10 cellular contexts compared by ENCODE assay signal in the genomic region with DNA sequence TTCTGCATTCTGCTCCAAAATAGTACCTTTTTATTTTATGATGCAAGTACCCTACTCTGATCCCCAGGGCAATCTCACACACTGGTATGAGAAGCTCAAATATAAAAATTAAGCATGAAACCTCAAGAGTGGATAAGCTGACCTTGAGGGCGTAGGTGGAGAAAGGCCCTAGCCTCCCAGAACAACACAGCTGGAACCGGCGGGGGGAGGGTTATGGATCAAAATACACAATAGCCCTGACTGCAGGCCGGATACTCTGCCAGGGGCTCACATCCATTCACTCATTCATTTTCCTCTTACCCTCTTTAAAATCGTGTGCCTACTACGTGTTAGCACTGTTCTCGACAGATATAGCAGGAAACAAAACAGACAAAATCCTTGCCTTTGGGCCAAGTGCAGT. TPM values are rescaled to one million over a fixed set of nuclear protein-coding genes. Genes with fewer than 3 reads are reported as not detected.
DNase-seq lines count a peak whose midpoint lies in the region; ATAC-seq and TF ChIP-seq lines count a peak whose summit lies in the region.
"Had no signal": no experiment of that assay in that cellular context is flagged by ENCODE, and none has a peak within 500 bp of the region (broad histone marks: within the 10 kb centered on the region; RNA-seq: fewer than 3 reads in every experiment).

No MANE protein-coding gene starts in this region.

- H3K36me3 Mint-ChIP-seq in activated T-helper 1 cell treated with anti-CD3 and anti-CD28 coated beads, Interleukin-12 subunit alpha, Interleukin-12 subunit beta, Interleukin-2, Interleukin-4 antibody, amounts not matched to agents 30 ng/mL and 10 ng/mL and 1 ng/mL, durations not matched to agents 14 hours and 24 hours and 36 hours (ENCODE audit: low read depth): peaks cover 19% of the 10 kb centered on the region

- H3K4me3 ChIP-seq in HCT116 (replicated peaks in 1 of 2; ENCODE audit: low read depth in 1 of 2, low read length in 2 of 2) (no peak overlapping the region), left ventricle myocardium inferior (no peak overlapping the region), spleen (no peak overlapping the region), lower leg skin (ENCODE audit: low read depth, poor library complexity, severe bottlenecking) (no peak overlapping the region)

- H3K4me2 ChIP-seq in HCT116 (ENCODE audit: low read length): peak overlapping the region; percentile 83

- TF ChIP-seq CTCF in HCT116 (IDR thresholded peaks at IDR 0.05 in 2 of 3, conservative IDR thresholded peaks at IDR 0.05 in 1 of 3; ENCODE audit: borderline replicate concordance in 1 of 3, insufficient read depth in 1 of 3, low read depth in 2 of 3, low read length in 2 of 3) (no peak), left ventricle myocardium inferior (IDR thresholded peaks at IDR 0.05; ENCODE audit: borderline replicate concordance) (no peak), spleen (IDR thresholded peaks at IDR 0.05 in 8 of 11, conservative IDR thresholded peaks at IDR 0.05 in 3 of 11) (no peak), lower leg skin (IDR thresholded peaks at IDR 0.05) (no peak)

- intact Hi-C loops in HCT116 (cut with micrococcal nuclease): no loop called here
- intact Hi-C loops in activated T-helper 1 cell treated with anti-CD3 and anti-CD28 coated beads, Interleukin-12 subunit alpha, Interleukin-12 subunit beta, Interleukin-2, Interleukin-4 antibody, amounts not matched to agents 30 ng/mL and 10 ng/mL and 1 ng/mL, durations not matched to agents 14 hours and 24 hours and 36 hours (cut with micrococcal nuclease): loop anchor here (10.0 kb wide), 1 partner anchor 452 kb away; no protein-coding TSS in a partner anchor
- intact Hi-C loops in left ventricle myocardium inferior (cut with micrococcal nuclease): no loop called here
- intact Hi-C loops in spleen (cut with DNase I; ENCODE audit: low total_unique reads): no loop called here
- intact Hi-C loops in lower leg skin (cut with DNase I; ENCODE audit: low total_unique reads): no loop called here

- H3K4me1 ChIP-seq in HCT116 (ENCODE audit: control insufficient read depth in 1 of 2, insufficient read depth in 2 of 2, low read length in 2 of 2) (peaks cover 64 to 89% of the 10 kb centered on the region in 2 experiments), left ventricle myocardium inferior (peaks cover 97% of the 10 kb centered on the region), spleen (peaks cover 37 to 93% (median 74%) of the 10 kb centered on the region in 6 donors)

- H3K27me3 ChIP-seq in HCT116 (ENCODE audit: insufficient read depth, low read length) (no peaks in the 10 kb centered on the region), left ventricle myocardium inferior (ENCODE audit: low read depth) (no peaks in the 10 kb centered on the region), spleen (replicated peaks in 1 of 7) (no peaks in the 10 kb centered on the region)

- CTCF ChIA-PET in HCT116 (lab: Charles Lee): interaction anchor here (1.3 to 4.8 kb wide), 4 partner anchors 11 to 68 kb away, joined by 6 to 46 read pairs (median 22); no protein-coding TSS in a partner anchor

- TF ChIP-seq POLR2A in HCT116 (IDR thresholded peaks at IDR 0.05; ENCODE audit: borderline replicate concordance, extremely low read depth, insufficient read depth, insufficient read length): no peak
- no peak for TF ChIP-seq POLR2A in spleen (IDR thresholded peaks at IDR 0.05)
- TF ChIP-seq POLR2A in lower leg skin (IDR thresholded peaks at IDR 0.05): no peak

- TF ChIP-seq RAD21 in HCT116 (IDR thresholded peaks at IDR 0.05; ENCODE audit: low read depth): no peak

- H3K79me2 ChIP-seq in HCT116 (ENCODE audit: insufficient read depth, low read length): peaks cover 68% of the 10 kb centered on the region

- 51 to 71% (median 69%) methylated on average over 7 of the region's 7 CpGs for WGBS in spleen, 5 donors
- 24 to 38% methylated on average over 7 of the region's 7 CpGs for WGBS in lower leg skin, 2 donors

- peak overlapping the region; percentile 65 for H3K27ac Mint-ChIP-seq in activated T-helper 1 cell treated with anti-CD3 and anti-CD28 coated beads, Interleukin-12 subunit alpha, Interleukin-12 subunit beta, Interleukin-2, Interleukin-4 antibody, amounts not matched to agents 30 ng/mL and 10 ng/mL and 1 ng/mL, durations not matched to agents 14 hours and 24 hours and 36 hours

- H3K9me3 Mint-ChIP-seq in activated T-helper 1 cell treated with anti-CD3 and anti-CD28 coated beads, Interleukin-12 subunit alpha, Interleukin-12 subunit beta, Interleukin-2, Interleukin-4 antibody, amounts not matched to agents 30 ng/mL and 10 ng/mL and 1 ng/mL, durations not matched to agents 14 hours and 24 hours and 36 hours: no peaks in the 10 kb centered on the region

- H3K27ac ChIP-seq in HCT116 (ENCODE audit: low read depth, low read length) (peak overlapping the region; percentile 84), left ventricle myocardium inferior (replicated peaks) (peak overlapping the region; percentile 89), spleen (peak overlapping the region in 7 of 8 donors; percentile 9 to 95 (median 85))

- H3K9me3 ChIP-seq in HCT116 (ENCODE audit: control insufficient read depth in 1 of 2, insufficient read depth in 1 of 2, low read depth in 1 of 2, low read length in 2 of 2) (no peaks in the 10 kb centered on the region), left ventricle myocardium inferior (replicated peaks) (no peaks in the 10 kb centered on the region), spleen (no peaks in the 10 kb centered on the region)

- DNase-seq in HCT116 (ENCODE audit: low read depth, low spot score) (no peak), left ventricle myocardium inferior (no peak), spleen (no peak), lower leg skin (ENCODE audit: low spot score in 2 of 2) (no peak), Ammon's horn (ENCODE audit: low spot score) (no peak), D341Med (ENCODE audit: low spot score) (no peak)
- no peak for DNase-seq in activated T-helper 1 cell treated with anti-CD3 and anti-CD28 coated beads, Interleukin-12 subunit alpha, Interleukin-12 subunit beta, Interleukin-2, Interleukin-4 antibody, amounts not matched to agents 30 ng/mL and 10 ng/mL and 1 ng/mL, durations not matched to agents 14 hours and 24 hours and 36 hours (ENCODE audit: low spot score)
- DNase-seq: NCI-H1694, small intestine had no signal

- POLR2A ChIA-PET in HCT116 (lab: Charles Lee): no interaction called here

- H3K4me1 Mint-ChIP-seq in activated T-helper 1 cell treated with anti-CD3 and anti-CD28 coated beads, Interleukin-12 subunit alpha, Interleukin-12 subunit beta, Interleukin-2, Interleukin-4 antibody, amounts not matched to agents 30 ng/mL and 10 ng/mL and 1 ng/mL, durations not matched to agents 14 hours and 24 hours and 36 hours (ENCODE audit: low read depth): peaks cover 57% of the 10 kb centered on the region

- H3K9me2 ChIP-seq in HCT116 (ENCODE audit: insufficient read depth): no peaks in the 10 kb centered on the region

- H3K9ac ChIP-seq in HCT116 (ENCODE audit: low read length): peak overlapping the region; percentile 36

- no peaks in the 10 kb centered on the region for H3K36me3 ChIP-seq in HCT116 (ENCODE audit: control insufficient read depth in 1 of 2, insufficient read depth in 2 of 2, low read length in 2 of 2)
- no peaks in the 10 kb centered on the region for H3K36me3 ChIP-seq in left ventricle myocardium inferior
- peaks cover 0 to 10% (median 0%) of the 10 kb centered on the region in 6 donors for H3K36me3 ChIP-seq in spleen

- H2AFZ ChIP-seq in HCT116 (ENCODE audit: low read depth, low read length, poor library complexity, severe bottlenecking): no peak overlapping the region

- RAD21 ChIA-PET in HCT116 (lab: Charles Lee; ENCODE audit: low non-redundant PET in 1 of 2, low total read pairs in 2 of 2, uncharacterized antibody in 2 of 2, unreplicated experiment in 2 of 2): interaction anchor here (0.7 to 0.9 kb wide), 2 partner anchors 10 to 13 kb away, joined by 3 to 8 read pairs; no protein-coding TSS in a partner anchor

- H3K4me3 Mint-ChIP-seq in activated T-helper 1 cell treated with anti-CD3 and anti-CD28 coated beads, Interleukin-12 subunit alpha, Interleukin-12 subunit beta, Interleukin-2, Interleukin-4 antibody, amounts not matched to agents 30 ng/mL and 10 ng/mL and 1 ng/mL, durations not matched to agents 14 hours and 24 hours and 36 hours: no peak overlapping the region

- ATAC-seq in HCT116: no peak
- no peak for ATAC-seq in HG03108 (IDR thresholded peaks at IDR 0.05; ENCODE audit: unreplicated experiment)

- peaks cover 2% of the 10 kb centered on the region for H3K27me3 Mint-ChIP-seq in activated T-helper 1 cell treated with anti-CD3 and anti-CD28 coated beads, Interleukin-12 subunit alpha, Interleukin-12 subunit beta, Interleukin-2, Interleukin-4 antibody, amounts not matched to agents 30 ng/mL and 10 ng/mL and 1 ng/mL, durations not matched to agents 14 hours and 24 hours and 36 hours (ENCODE audit: insufficient read depth)

- BruUV-seq in HCT116 (replicated peaks; lab: Mats Ljungman, UMichigan): no TSS peak

- H4K20me1 ChIP-seq in HCT116 (ENCODE audit: insufficient read depth): no peaks in the 10 kb centered on the region

TF ChIP-seq in HCT116, 20 proteins besides CTCF, POLR2A, EP300 and RAD21:
- TF ChIP-seq TCF7L2 (IDR thresholded peaks at IDR 0.05; ENCODE audit: borderline replicate concordance, extremely low read depth, insufficient read depth, insufficient read length) (peak; percentile 13), EZH2 (IDR thresholded peaks at IDR 0.05) (no peak)

RNA-seq across cellular contexts. Expression of a gene that starts 32.8 kb away (rescaled TPM):
- total RNA-seq in HCT116 (2021; ENCODE audit: unreplicated experiment) (66.8 TPM), left ventricle myocardium inferior (54.7 TPM), spleen (100 to 1,000 TPM in 5 of 7 donors, 10 to 100 TPM in 2; 95.3 to 142 (median 124) TPM), lower leg skin (10 to 100 TPM; 37.1 to 68.9 (median 48.3) TPM)
- 64.9 and 72.0 TPM in 2 replicates for polyA plus RNA-seq in HCT116 (2012)
- 139 and 140 TPM in 2 replicates for total RNA-seq in activated T-helper 1 cell treated with anti-CD3 and anti-CD28 coated beads, Interleukin-12 subunit alpha, Interleukin-12 subunit beta, Interleukin-2, Interleukin-4 antibody, amounts not matched to agents 30 ng/mL and 10 ng/mL and 1 ng/mL, durations not matched to agents 14 hours and 24 hours and 36 hours
- polyA plus RNA-seq in spleen: 10 to 100 TPM; 17.2 to 44.4 (median 24.1) TPM
